2 cellular contexts compared by ENCODE assay signal in genomic region chr13:76783798-76784197, GRCh38.
TF ChIP-seq lines count a peak whose summit lies in the region.

No MANE protein-coding gene starts in this region.

TF ChIP-seq in HCT116, 20 proteins besides CTCF, POLR2A, EP300 and RAD21:
- TF ChIP-seq, protein P1, sequence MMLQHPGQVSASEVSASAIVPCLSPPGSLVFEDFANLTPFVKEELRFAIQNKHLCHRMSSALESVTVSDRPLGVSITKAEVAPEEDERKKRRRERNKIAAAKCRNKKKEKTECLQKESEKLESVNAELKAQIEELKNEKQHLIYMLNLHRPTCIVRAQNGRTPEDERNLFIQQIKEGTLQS (IDR thresholded peaks at IDR 0.05) = no peak
- TF ChIP-seq EZH2phosphoT487 (IDR thresholded peaks at IDR 0.05; ENCODE audit: borderline replicate concordance) = no peak
- peak; percentile 60 for TF ChIP-seq SRF (IDR thresholded peaks at IDR 0.05; ENCODE audit: low read depth)
- TF ChIP-seq, protein P2, sequence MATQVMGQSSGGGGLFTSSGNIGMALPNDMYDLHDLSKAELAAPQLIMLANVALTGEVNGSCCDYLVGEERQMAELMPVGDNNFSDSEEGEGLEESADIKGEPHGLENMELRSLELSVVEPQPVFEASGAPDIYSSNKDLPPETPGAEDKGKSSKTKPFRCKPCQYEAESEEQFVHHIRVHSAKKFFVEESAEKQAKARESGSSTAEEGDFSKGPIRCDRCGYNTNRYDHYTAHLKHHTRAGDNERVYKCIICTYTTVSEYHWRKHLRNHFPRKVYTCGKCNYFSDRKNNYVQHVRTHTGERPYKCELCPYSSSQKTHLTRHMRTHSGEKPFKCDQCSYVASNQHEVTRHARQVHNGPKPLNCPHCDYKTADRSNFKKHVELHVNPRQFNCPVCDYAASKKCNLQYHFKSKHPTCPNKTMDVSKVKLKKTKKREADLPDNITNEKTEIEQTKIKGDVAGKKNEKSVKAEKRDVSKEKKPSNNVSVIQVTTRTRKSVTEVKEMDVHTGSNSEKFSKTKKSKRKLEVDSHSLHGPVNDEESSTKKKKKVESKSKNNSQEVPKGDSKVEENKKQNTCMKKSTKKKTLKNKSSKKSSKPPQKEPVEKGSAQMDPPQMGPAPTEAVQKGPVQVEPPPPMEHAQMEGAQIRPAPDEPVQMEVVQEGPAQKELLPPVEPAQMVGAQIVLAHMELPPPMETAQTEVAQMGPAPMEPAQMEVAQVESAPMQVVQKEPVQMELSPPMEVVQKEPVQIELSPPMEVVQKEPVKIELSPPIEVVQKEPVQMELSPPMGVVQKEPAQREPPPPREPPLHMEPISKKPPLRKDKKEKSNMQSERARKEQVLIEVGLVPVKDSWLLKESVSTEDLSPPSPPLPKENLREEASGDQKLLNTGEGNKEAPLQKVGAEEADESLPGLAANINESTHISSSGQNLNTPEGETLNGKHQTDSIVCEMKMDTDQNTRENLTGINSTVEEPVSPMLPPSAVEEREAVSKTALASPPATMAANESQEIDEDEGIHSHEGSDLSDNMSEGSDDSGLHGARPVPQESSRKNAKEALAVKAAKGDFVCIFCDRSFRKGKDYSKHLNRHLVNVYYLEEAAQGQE (IDR thresholded peaks at IDR 0.05; ENCODE audit: low read depth) = no peak
- TF ChIP-seq CEBPB (IDR thresholded peaks at IDR 0.05; ENCODE audit: low read depth) = no peak
- TF ChIP-seq, protein P3, sequence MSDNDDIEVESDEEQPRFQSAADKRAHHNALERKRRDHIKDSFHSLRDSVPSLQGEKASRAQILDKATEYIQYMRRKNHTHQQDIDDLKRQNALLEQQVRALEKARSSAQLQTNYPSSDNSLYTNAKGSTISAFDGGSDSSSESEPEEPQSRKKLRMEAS (IDR thresholded peaks at IDR 0.05) = no peak
- no peak for TF ChIP-seq ELF1 (IDR thresholded peaks at IDR 0.05; ENCODE audit: borderline replicate concordance, low read depth)

TF ChIP-seq in H1, 55 proteins besides CTCF, POLR2A, EP300 and RAD21:
- TF ChIP-seq POU5F1 (IDR thresholded peaks at IDR 0.05; ENCODE audit: low read depth, low read length) (no peak), RNF2 (IDR thresholded peaks at IDR 0.05; ENCODE audit: borderline replicate concordance, low read depth, low read length, missing control alignments, poor library complexity, severe bottlenecking) (no peak), TCF12 (IDR thresholded peaks at IDR 0.05; ENCODE audit: low read depth, low read length) (peak; percentile 11; the same call in 1 of the 2 replicates), SRF (IDR thresholded peaks at IDR 0.05; ENCODE audit: low read depth, low read length) (peak; percentile 98), KDM5A (IDR thresholded peaks at IDR 0.05; ENCODE audit: low read length) (no peak)
- TF ChIP-seq, protein P3 (IDR thresholded peaks at IDR 0.05) = 0 out of 2 replicates have a peak, but pooled peaks have one; percentile 22
TF ChIP-seq in H1: peak in this region for 3.
